In genomic region chr22:26182723-26183122, GRCh38 we compare ENCODE assay signal across 29 cellular contexts. TPM values are rescaled to one million over a fixed set of nuclear protein-coding genes. Genes with fewer than 3 reads are reported as not detected.
"Had no signal": no experiment of that assay in that cellular context is flagged by ENCODE, and none has a peak within 500 bp of the region (broad histone marks: within the 10 kb centered on the region; RNA-seq: fewer than 3 reads in every experiment).

No MANE protein-coding gene starts in this region.

- DNase-seq: cortex of kidney; effector memory CD8-positive, alpha-beta T cell; erythroblast; esophagus squamous epithelium; foreskin melanocyte; hypothalamus; immature natural killer cell; islet precursor cell; kidney glomerular epithelial cell; left colon; left ventricle myocardium superior; lower lobe of right lung; natural killer cell; stimulated activated CD4-positive, alpha-beta T cell treated with anti-CD3 and anti-CD28 coated beads, Interleukin-2, amount 100 ng/mL, for 24 hours; stimulated activated CD4-positive, alpha-beta T cell treated with anti-CD3 and anti-CD28 coated beads, Interleukin-4, amount 100 ng/mL, for 24 hours; stimulated activated naive CD4-positive, alpha-beta T cell treated with Interleukin-2 at 50 U/mL for 16 hours; stomach; thyroid gland; trophoblast cell had no signal

- H3K4me1 Mint-ChIP-seq: immature natural killer cell; natural killer cell; neural crest cell; stimulated activated effector memory CD8-positive, alpha-beta T cell treated with anti-CD3 and anti-CD28 coated beads, Interleukin-12 subunit alpha, Interleukin-12 subunit beta, amount 100 ng/mL, for 72 hours had no signal

- H3K27ac ChIP-seq: esophagus squamous epithelium, lower lobe of right lung, parathyroid adenoma, stomach, thyroid gland, vagina had no signal

- H3K4me3 ChIP-seq: esophagus squamous epithelium, lower lobe of right lung, smooth muscle cell, stomach, thyroid gland, vagina had no signal

- H3K27me3 Mint-ChIP-seq: progenitor cell of endocrine pancreas had no signal

- H3K4me3 Mint-ChIP-seq: effector memory CD8-positive, alpha-beta T cell; immature natural killer cell; natural killer cell; neural crest cell; stimulated activated effector memory CD8-positive, alpha-beta T cell treated with anti-CD3 and anti-CD28 coated beads, Interleukin-12 subunit alpha, Interleukin-12 subunit beta, amount 100 ng/mL, for 72 hours had no signal

- H3K36me3 Mint-ChIP-seq: immature natural killer cell; natural killer cell; stimulated activated effector memory CD8-positive, alpha-beta T cell treated with anti-CD3 and anti-CD28 coated beads, Interleukin-12 subunit alpha, Interleukin-12 subunit beta, amount 100 ng/mL, for 72 hours had no signal

- H3K79me2 ChIP-seq: parathyroid adenoma had no signal

- H3K27me3 ChIP-seq: thyroid gland, vagina had no signal

- H2AFZ ChIP-seq: parathyroid adenoma had no signal

- H3K36me3 ChIP-seq: esophagus squamous epithelium, lower lobe of right lung, stomach, thyroid gland, vagina had no signal

- H3K9me3 Mint-ChIP-seq: immature natural killer cell; natural killer cell; neural crest cell; stimulated activated effector memory CD8-positive, alpha-beta T cell treated with anti-CD3 and anti-CD28 coated beads, Interleukin-12 subunit alpha, Interleukin-12 subunit beta, amount 100 ng/mL, for 72 hours had no signal

- H3K4me2 ChIP-seq: smooth muscle cell had no signal

- H3K4me1 ChIP-seq: esophagus squamous epithelium, lower lobe of right lung, parathyroid adenoma, stomach, thyroid gland, vagina had no signal

- ATAC-seq: effector memory CD8-positive, alpha-beta T cell; left colon; left ventricle myocardium superior; lower lobe of right lung; natural killer cell; sciatic nerve; stimulated activated effector memory CD8-positive, alpha-beta T cell treated with anti-CD3 and anti-CD28 coated beads, Interleukin-12 subunit alpha, Interleukin-12 subunit beta, amount 100 ng/mL, for 72 hours had no signal

- H3K9ac ChIP-seq: parathyroid adenoma had no signal

- H3K9me3 ChIP-seq: esophagus squamous epithelium, lower lobe of right lung, stomach, thyroid gland, vagina had no signal

- H3K27ac Mint-ChIP-seq: effector memory CD8-positive, alpha-beta T cell; immature natural killer cell; natural killer cell; progenitor cell of endocrine pancreas; stimulated activated effector memory CD8-positive, alpha-beta T cell treated with anti-CD3 and anti-CD28 coated beads, Interleukin-12 subunit alpha, Interleukin-12 subunit beta, amount 100 ng/mL, for 72 hours had no signal

RNA-seq across cellular contexts. Expression of gene SEZ6L, which starts 13.5 kb away (rescaled TPM):
- total RNA-seq: dermis microvascular lymphatic vessel endothelial cell, mesenteric fat pad, osteoblast had no signal
